23 cellular contexts compared by ENCODE assay signal in genomic region chr4:1576961-1577814, GRCh38.
DNase-seq lines count a peak whose midpoint lies in the region; ATAC-seq and TF ChIP-seq lines count a peak whose summit lies in the region.
"Had no signal": no experiment of that assay in that cellular context is flagged by ENCODE, and none has a peak within 500 bp of the region (broad histone marks: within the 10 kb centered on the region; RNA-seq: fewer than 3 reads in every experiment).

No MANE protein-coding gene starts in this region.

- H3K4me3 Mint-ChIP-seq in WTC11: peak overlapping the region; percentile 25; the same call in 1 of the 2 replicates

- H3K36me3 ChIP-seq in lower lobe of right lung: no peaks in the 10 kb centered on the region
- H3K36me3 ChIP-seq in aorta (ENCODE audit: control insufficient read depth in 1 of 2, insufficient read depth in 2 of 2, low read length in 1 of 2): no peaks in the 10 kb centered on the region
- H3K36me3 ChIP-seq in effector memory CD4-positive, alpha-beta T cell (ENCODE audit: control insufficient read depth, insufficient read depth, low read length): no peaks in the 10 kb centered on the region
- H3K36me3 ChIP-seq: cardiac muscle cell, suprapubic skin, uterus had no signal

- no peak for ATAC-seq in Right ventricle myocardium superior (ENCODE audit: poor library complexity)
- no peak for ATAC-seq in WTC11
- ATAC-seq in lower lobe of right lung: no peak
- no peak for ATAC-seq in aorta (ENCODE audit: low FRiP score)
- ATAC-seq in HG02938 (IDR thresholded peaks at IDR 0.05; ENCODE audit: unreplicated experiment): no peak
- ATAC-seq: activated T-cell treated with anti-CD3 and anti-CD28 coated beads, Interleukin-2, amount 50 U/mL, for 4 hours; HCT116; stimulated activated memory B cell treated with anti-CD40 and anti-IgM and Interleukin-4, amounts not matched to agents 10 μg/mL and 1 μg/mL and 100 μg/mL, for 72 hours had no signal

- peaks cover 37% of the 10 kb centered on the region for H3K4me1 Mint-ChIP-seq in WTC11

- CTCF ChIA-PET in WTC11 (lab: Charles Lee): no interaction called here

- H3K27ac Mint-ChIP-seq in WTC11: no peak overlapping the region
- H3K27ac Mint-ChIP-seq: activated naive CD4-positive, alpha-beta T cell treated with anti-CD3 and anti-CD28 coated beads for 36 hours; nephron; progenitor cell of endocrine pancreas; stimulated activated memory B cell treated with anti-CD40 and anti-IgM and Interleukin-4, amounts not matched to agents 10 μg/mL and 1 μg/mL and 100 μg/mL, for 72 hours had no signal

- H3K4me3 ChIP-seq in lower lobe of right lung (no peak overlapping the region), aorta (ENCODE audit: low read length in 2 of 2) (no peak overlapping the region)
- no peak overlapping the region for H3K4me3 ChIP-seq in effector memory CD4-positive, alpha-beta T cell (ENCODE audit: insufficient read depth, low read depth, low read length, poor library complexity, severe bottlenecking)
- H3K4me3 ChIP-seq: cardiac muscle cell, skin epidermis, uterus had no signal

- intact Hi-C loops in Right ventricle myocardium superior (cut with DNase I) (no loop called here), cardiac septum (cut with DNase I) (no loop called here), lower lobe of right lung (cut with DNase I) (no loop called here), aorta (cut with DNase I) (no loop called here)

- WGBS in aorta, 2 donors: 66 to 70% methylated on average over 29 to 30 of the region's 30 CpGs

- H3K9me3 Mint-ChIP-seq in WTC11: no peaks in the 10 kb centered on the region
- H3K9me3 Mint-ChIP-seq: activated naive CD4-positive, alpha-beta T cell treated with anti-CD3 and anti-CD28 coated beads for 36 hours; activated T-cell treated with anti-CD3 and anti-CD28 coated beads, Interleukin-2, amount 50 U/mL, for 4 hours had no signal

- no peaks in the 10 kb centered on the region for H3K27me3 ChIP-seq in lower lobe of right lung (ENCODE audit: low read depth)
- H3K27me3 ChIP-seq in aorta (ENCODE audit: control insufficient read depth in 1 of 2, insufficient read depth in 2 of 2, low read length in 1 of 2): no peaks in the 10 kb centered on the region
- H3K27me3 ChIP-seq in effector memory CD4-positive, alpha-beta T cell (replicated peaks; ENCODE audit: control insufficient read depth, insufficient read depth, low read length, poor library complexity, severe bottlenecking): no peaks in the 10 kb centered on the region
- H3K27me3 ChIP-seq: suprapubic skin, uterus had no signal

- no peak for TF ChIP-seq CTCF in WTC11 (IDR thresholded peaks at IDR 0.05)
- TF ChIP-seq CTCF in lower lobe of right lung (IDR thresholded peaks at IDR 0.05): no peak

- no peaks in the 10 kb centered on the region for H3K9me3 ChIP-seq in lower lobe of right lung
- H3K9me3 ChIP-seq in aorta (ENCODE audit: control insufficient read depth, low read length): no peaks in the 10 kb centered on the region
- H3K9me3 ChIP-seq in effector memory CD4-positive, alpha-beta T cell (ENCODE audit: control insufficient read depth, low read length): no peaks in the 10 kb centered on the region
- H3K9me3 ChIP-seq: suprapubic skin, uterus had no signal

- H3K4me1 ChIP-seq in lower lobe of right lung (peaks cover 3% of the 10 kb centered on the region), aorta (ENCODE audit: control insufficient read depth in 1 of 2, insufficient read depth in 2 of 2, low read length in 2 of 2) (no peaks in the 10 kb centered on the region)
- peaks cover 6% of the 10 kb centered on the region for H3K4me1 ChIP-seq in effector memory CD4-positive, alpha-beta T cell (ENCODE audit: control insufficient read depth, insufficient read depth, low read length, poor library complexity, severe bottlenecking)
- H3K4me1 ChIP-seq: uterus had no signal

- DNase-seq in Right ventricle myocardium superior (peak; percentile 40), cardiac septum (ENCODE audit: low spot score) (no peak), WTC11 (ENCODE audit: low spot score) (no peak), lower lobe of right lung (peak; percentile 42), aorta (peak; percentile 45 to 74)
- DNase-seq in effector memory CD4-positive, alpha-beta T cell: no peak
- DNase-seq in activated CD4-positive, alpha-beta T cell treated with anti-CD3 and anti-CD28 coated beads, Interleukin-2, amount 50 U/mL, for 1 hour: no peak
- DNase-seq: activated CD4-positive, alpha-beta T cell treated with anti-CD3 and anti-CD28 coated beads for 1 hour; activated naive CD4-positive, alpha-beta T cell treated with anti-CD3 and anti-CD28 coated beads for 36 hours; activated T-cell treated with anti-CD3 and anti-CD28 coated beads, Interleukin-2, amount 50 U/mL, for 4 hours; amygdala; C1 segment of cervical spinal cord; NCI-H524; stimulated activated CD4-positive, alpha-beta T cell treated with anti-CD3 and anti-CD28 coated beads, Interleukin-2, amount 100 ng/mL, for 24 hours; uterus had no signal

- H3K27ac ChIP-seq in lower lobe of right lung: no peak overlapping the region
- H3K27ac ChIP-seq in aorta (ENCODE audit: low read depth in 1 of 2, low read length in 2 of 2): no peak overlapping the region
- H3K27ac ChIP-seq in effector memory CD4-positive, alpha-beta T cell (ENCODE audit: insufficient read depth, low read length, poor library complexity, severe bottlenecking): no peak overlapping the region
- H3K27ac ChIP-seq: skin epidermis, suprapubic skin, uterus had no signal

- peaks cover 13% of the 10 kb centered on the region for H3K27me3 Mint-ChIP-seq in WTC11 (ENCODE audit: low read depth)
- H3K27me3 Mint-ChIP-seq: stimulated activated memory B cell treated with anti-CD40 and anti-IgM and Interleukin-4, amounts not matched to agents 10 μg/mL and 1 μg/mL and 100 μg/mL, for 72 hours had no signal

- no peaks in the 10 kb centered on the region for H3K36me3 Mint-ChIP-seq in WTC11
- H3K36me3 Mint-ChIP-seq: stimulated activated memory B cell treated with anti-CD40 and anti-IgM and Interleukin-4, amounts not matched to agents 10 μg/mL and 1 μg/mL and 100 μg/mL, for 72 hours had no signal

- POLR2A ChIA-PET in WTC11 (lab: Charles Lee): no interaction called here

TF ChIP-seq in WTC11, 78 proteins besides CTCF, POLR2A, EP300 and RAD21:
- peak; percentile 46; the same call in 1 of the 2 replicates for TF ChIP-seq USF2 (CRISPR knock-in tag; IDR thresholded peaks at IDR 0.05)
- TF ChIP-seq IRF2 (CRISPR knock-in tag; IDR thresholded peaks at IDR 0.05; ENCODE audit: borderline replicate concordance, low read depth): no peak
- 0 out of 2 replicates have a peak, but pooled peaks have one; percentile 37 for TF ChIP-seq MAX (CRISPR knock-in tag; IDR thresholded peaks at IDR 0.05)
- no peak for TF ChIP-seq USF1 (CRISPR knock-in tag; IDR thresholded peaks at IDR 0.05)

Comparison
In these comparisons a context has a peak if more than half of its experiments do, and no peak if none do; other contexts are left out.
1. DNase-seq: peak in Right ventricle myocardium superior (single experiment), lower lobe of right lung (single experiment) and aorta (2 of 2); none in cardiac septum (single experiment), WTC11 (single experiment), effector memory CD4-positive, alpha-beta T cell (0 of 3) and activated CD4-positive, alpha-beta T cell treated with anti-CD3 and anti-CD28 coated beads, Interleukin-2, amount 50 U/mL, for 1 hour (single experiment).